1 cellular context compared by ENCODE assay signal in genomic region chr6:56802570-56802969, GRCh38.
TF ChIP-seq lines count a peak whose summit lies in the region.

No MANE protein-coding gene starts in this region.

TF ChIP-seq in HepG2, 621 proteins besides CTCF, POLR2A, EP300 and RAD21 (continued from another document):
- TF ChIP-seq ARID5B (CRISPR knock-in tag; IDR thresholded peaks at IDR 0.05): peak; percentile 14; the same call in 1 of the 2 replicates
- TF ChIP-seq ZNF430 (CRISPR knock-in tag; IDR thresholded peaks at IDR 0.05): no peak
- TF ChIP-seq NFIC (IDR thresholded peaks at IDR 0.05; ENCODE audit: low read length): peak; percentile 64; the same call in 1 of the 2 replicates
- peak; percentile 95 for TF ChIP-seq ZNF12 (CRISPR knock-in tag; IDR thresholded peaks at IDR 0.05)
- no peak for TF ChIP-seq TP53 (CRISPR knock-in tag; conservative IDR thresholded peaks at IDR 0.05)
- 0 out of 2 replicates have a peak, but pooled peaks have one; percentile 21 for TF ChIP-seq SOX5 (CRISPR knock-in tag; IDR thresholded peaks at IDR 0.05; ENCODE audit: borderline replicate concordance)
- TF ChIP-seq HMGXB3 (CRISPR knock-in tag; IDR thresholded peaks at IDR 0.05; ENCODE audit: borderline replicate concordance): no peak
